Comparison of ENCODE assay signal across 30 cellular contexts in genomic region chr16:19712418-19713058, GRCh38.
"Had no signal": no experiment of that assay in that cellular context is flagged by ENCODE, and none has a peak within 500 bp of the region (broad histone marks: within the 10 kb centered on the region; RNA-seq: fewer than 3 reads in every experiment).

No MANE protein-coding gene starts in this region.

- ATAC-seq: activated CD8-positive, alpha-beta T cell treated with anti-CD3 and anti-CD28 coated beads for 36 hours; activated naive CD4-positive, alpha-beta T cell treated with anti-CD3 and anti-CD28 coated beads, Interleukin-2, amount 50 U/mL, for 72 hours; activated T-cell treated with anti-CD3 and anti-CD28 coated beads, Interleukin-2, amount 50 U/mL, for 72 hours; body of pancreas had no signal

- H3K27ac ChIP-seq: adrenal gland, breast epithelium, WERI-Rb-1 had no signal

- H3K36me3 ChIP-seq: breast epithelium had no signal

- FAIRE-seq: astrocyte had no signal

- H3K9me3 ChIP-seq: adrenal gland, body of pancreas, breast epithelium had no signal

- H3K27me3 Mint-ChIP-seq: activated CD4-positive, alpha-beta T cell treated with anti-CD3 and anti-CD28 coated beads, Interleukin-2, amount 10 ng/mL, durations not matched to agents 24 days and 14 days; activated CD8-positive, alpha-beta T cell treated with anti-CD3 and anti-CD28 coated beads for 36 hours had no signal

- H3K4me3 ChIP-seq: adrenal gland, body of pancreas, breast epithelium had no signal

- H3K27me3 ChIP-seq: adrenal gland, body of pancreas, breast epithelium had no signal

- H3K4me3 Mint-ChIP-seq: activated CD4-positive, alpha-beta T cell treated with anti-CD3 and anti-CD28 coated beads, Interleukin-2, amount 10 ng/mL, durations not matched to agents 24 days and 14 days; activated CD8-positive, alpha-beta T cell treated with anti-CD3 and anti-CD28 coated beads for 36 hours; activated naive CD4-positive, alpha-beta T cell treated with anti-CD3 and anti-CD28 coated beads for 36 hours; activated T-cell treated with anti-CD3 and anti-CD28 coated beads, Interleukin-2, amount 50 U/mL, for 72 hours had no signal

- H3K27ac Mint-ChIP-seq: activated CD4-positive, alpha-beta T cell treated with anti-CD3 and anti-CD28 coated beads, Interleukin-2, amount 10 ng/mL, durations not matched to agents 24 days and 14 days; activated CD8-positive, alpha-beta T cell treated with anti-CD3 and anti-CD28 coated beads for 36 hours; activated naive CD4-positive, alpha-beta T cell treated with anti-CD3 and anti-CD28 coated beads for 36 hours; activated T-cell treated with anti-CD3 and anti-CD28 coated beads, Interleukin-2, amount 50 U/mL, for 72 hours; activated T-helper 2 cell treated with anti-CD3 and anti-CD28 coated beads, Interferon-gamma antibody, Interleukin-2, Interleukin-4, amounts not matched to agents 10 μg/mL and 5 μg/mL and 100 μg/mL, durations not matched to agents 14 hours and 24 hours and 36 hours had no signal

- H3K9me3 Mint-ChIP-seq: activated CD4-positive, alpha-beta T cell treated with anti-CD3 and anti-CD28 coated beads, Interleukin-2, amount 10 ng/mL, durations not matched to agents 24 days and 14 days; activated CD8-positive, alpha-beta T cell treated with anti-CD3 and anti-CD28 coated beads for 36 hours; activated naive CD4-positive, alpha-beta T cell treated with anti-CD3 and anti-CD28 coated beads for 36 hours; activated naive CD4-positive, alpha-beta T cell treated with anti-CD3 and anti-CD28 coated beads, Interleukin-2, amount 50 U/mL, for 72 hours; activated T-cell treated with anti-CD3 and anti-CD28 coated beads, Interleukin-2, amount 50 U/mL, for 72 hours; activated T-helper 2 cell treated with anti-CD3 and anti-CD28 coated beads, Interferon-gamma antibody, Interleukin-2, Interleukin-4, amounts not matched to agents 10 μg/mL and 5 μg/mL and 100 μg/mL, durations not matched to agents 14 hours and 24 hours and 36 hours had no signal

- DNase-seq: activated CD4-positive, alpha-beta T cell treated with anti-CD3 and anti-CD28 coated beads, Interleukin-2, amount 10 ng/mL, durations not matched to agents 24 days and 14 days; activated CD4-positive, alpha-beta T cell treated with anti-CD3 and anti-CD28 coated beads, Interleukin-2, amount 50 U/mL, for 4 hours; activated CD8-positive, alpha-beta T cell treated with anti-CD3 and anti-CD28 coated beads for 36 hours; activated gamma-delta T cell; activated naive CD4-positive, alpha-beta T cell treated with anti-CD3 and anti-CD28 coated beads for 36 hours; activated T-cell treated with anti-CD3 and anti-CD28 coated beads, Interleukin-2, amount 50 U/mL, for 1 hour; activated T-cell treated with anti-CD3 and anti-CD28 coated beads, Interleukin-2, amount 50 U/mL, for 72 hours; adrenal gland; body of pancreas; caudate nucleus; cerebellar nuclear complex; NCI-H1105; NCI-H1417 treated with DMSO at 0.1 percent for 48 hours; NCI-H1694 treated with DMSO at 0.1 percent for 48 hours; NCI-H2029; NCI-H2171; NCI-H510A; NCI-H526; NCI-H748 treated with DMSO at 0.1 percent for 48 hours; NK-92 treated with Interleukin-12 subunit alpha and Interleukin-12 subunit beta, amount 100 ng/mL, for 24 hours; OCI-M1; Right ventricle myocardium superior; SW 1271; T-helper 1 cell; T1000; WERI-Rb-1 had no signal
